Comparison of ENCODE assay signal across 25 cellular contexts in genomic region chr18:70709720-70710119, GRCh38.
"Had no signal": no experiment of that assay in that cellular context is flagged by ENCODE, and none has a peak within 500 bp of the region (broad histone marks: within the 10 kb centered on the region; RNA-seq: fewer than 3 reads in every experiment).

No MANE protein-coding gene starts in this region.

- H3K4me1 Mint-ChIP-seq: memory B cell, nephron progenitor cell had no signal

- H3K36me3 ChIP-seq: prostate gland, right atrium auricular region, stomach, tibial nerve, upper lobe of left lung had no signal

- H3K4me1 ChIP-seq: prostate gland, right atrium auricular region, stomach, testis, tibial nerve, upper lobe of left lung had no signal

- FAIRE-seq: frontal cortex, keratinocyte, urothelium cell line had no signal

- H3K4me2 ChIP-seq: smooth muscle cell had no signal

- H3K9me3 ChIP-seq: prostate gland, right atrium auricular region, testis, tibial nerve, upper lobe of left lung had no signal

- H3K27ac Mint-ChIP-seq: memory B cell, nephron progenitor cell had no signal

- DNase-seq: cortex of kidney; dorsolateral prefrontal cortex; effector CD4-positive, alpha-beta T cell; head of caudate nucleus; nephron progenitor cell; nucleus accumbens; stimulated activated CD4-positive, alpha-beta T cell treated with anti-CD3 and anti-CD28 coated beads, Interleukin-12 subunit alpha, Interleukin-12 subunit beta, amount 100 ng/mL, for 4 hours; stimulated activated CD4-positive, alpha-beta T cell treated with anti-CD3 and anti-CD28 coated beads, Interleukin-1b, Interleukin-23, amount 100 ng/mL, for 48 hours; stimulated activated CD4-positive, alpha-beta T cell treated with anti-CD3 and anti-CD28 coated beads, Interleukin-4, amount 100 ng/mL, for 1 hour; stimulated activated CD8-positive, alpha-beta memory T cell treated with anti-CD3 and anti-CD28 coated beads, Interleukin-4, amount 100 ng/mL, for 48 hours; stimulated activated naive CD4-positive, alpha-beta T cell treated with Interleukin-2 at 50 U/mL for 16 hours; stomach; testis; upper lobe of left lung had no signal

- H3K36me3 Mint-ChIP-seq: memory B cell had no signal

- ATAC-seq: left lobe of liver, sciatic nerve had no signal

- H3K4me3 ChIP-seq: dorsolateral prefrontal cortex, lung, prostate gland, right atrium auricular region, smooth muscle cell, stomach, testis, tibial nerve, upper lobe of left lung had no signal

- H3K4me3 Mint-ChIP-seq: memory B cell, nephron progenitor cell had no signal

- H3K27me3 ChIP-seq: dorsolateral prefrontal cortex, right atrium auricular region, stomach, testis, tibial nerve, upper lobe of left lung had no signal

- H3K27ac ChIP-seq: dorsolateral prefrontal cortex, prostate gland, right atrium auricular region, stomach, testis, tibial nerve, upper lobe of left lung had no signal
